ENCODE assay signal across 9 cellular contexts in genomic region chr15:75650908-75651809, GRCh38. TPM values are rescaled to one million over a fixed set of nuclear protein-coding genes. Genes with fewer than 3 reads are reported as not detected.
A peak's percentile ranks its signal among the peaks of the same experiment; 100 is the strongest.
DNase-seq lines count a peak whose midpoint lies in the region; ATAC-seq and TF ChIP-seq lines count a peak whose summit lies in the region.
"Had no signal": no experiment of that assay in that cellular context is flagged by ENCODE, and none has a peak within 500 bp of the region (broad histone marks: within the 10 kb centered on the region; RNA-seq: fewer than 3 reads in every experiment).

No MANE protein-coding gene starts in this region.

- no peaks in the 10 kb centered on the region for H3K9me3 Mint-ChIP-seq in activated T-cell treated with anti-CD3 and anti-CD28 coated beads, Interleukin-2, amount 50 U/mL, for 24 hours
- H3K9me3 Mint-ChIP-seq in type B pancreatic cell = no peaks in the 10 kb centered on the region

- dilution Hi-C loops in mammary epithelial cell (cut with HindIII; ENCODE audit: low sequenced_read_pairs) = no loop called here

- CTCF ChIA-PET in mammary epithelial cell (lab: Charles Lee; ENCODE audit: low non-redundant PET) = interaction anchor here (0.5 kb wide), 1 partner anchor 25 kb away, joined by 3 read pairs; the partner anchor contains the start of gene SNUPN

- H3K4me3 Mint-ChIP-seq in activated T-cell treated with anti-CD3 and anti-CD28 coated beads, Interleukin-2, amount 50 U/mL, for 24 hours = no peak overlapping the region
- H3K4me3 Mint-ChIP-seq in type B pancreatic cell = peak overlapping the region; percentile 95

- WGBS in mammary epithelial cell (ENCODE audit: low coverage, missing lambda C conversion rate) = 38% methylated on average over 9 of the region's 9 CpGs
- WGBS in right lobe of liver (ENCODE audit: insufficient coverage, low coverage, low lambda C conversion rate, missing lambda C conversion rate) = 33% methylated on average over 6 of the region's 9 CpGs

- peak overlapping the region; percentile 30 for H3K27ac Mint-ChIP-seq in activated T-cell treated with anti-CD3 and anti-CD28 coated beads, Interleukin-2, amount 50 U/mL, for 24 hours
- peak overlapping the region; percentile 91 for H3K27ac Mint-ChIP-seq in type B pancreatic cell

- no peak overlapping the region for H2AFZ ChIP-seq in mammary epithelial cell (ENCODE audit: low read depth, low read length)

- peak overlapping the region; percentile 95 for H3K4me2 ChIP-seq in mammary epithelial cell (ENCODE audit: insufficient read depth, low read depth, low read length)

- H3K36me3 ChIP-seq in mammary epithelial cell (ENCODE audit: insufficient read depth, low read length) (peaks cover 3% of the 10 kb centered on the region), right lobe of liver (no peaks in the 10 kb centered on the region), HAP-1 (replicated peaks) (peaks cover 23% of the 10 kb centered on the region)

- H3K9ac ChIP-seq in mammary epithelial cell (ENCODE audit: insufficient read depth, low read length) = peak overlapping the region; percentile 12

- in situ Hi-C loops in mammary epithelial cell (cut with MboI; ENCODE audit: low sequenced_read_pairs in 2 of 2) (no loop called here), HAP-1 (cut with MboI; ENCODE audit: low sequenced_read_pairs) (no loop called here)

- BruUV-seq in mammary epithelial cell (replicated peaks; lab: Mats Ljungman, UMichigan) = no TSS peak

- peaks cover 32% of the 10 kb centered on the region for H3K4me1 Mint-ChIP-seq in activated T-cell treated with anti-CD3 and anti-CD28 coated beads, Interleukin-2, amount 50 U/mL, for 24 hours (ENCODE audit: low read depth)
- peaks cover 68% of the 10 kb centered on the region for H3K4me1 Mint-ChIP-seq in type B pancreatic cell (ENCODE audit: unreplicated experiment)

- H3K36me3 Mint-ChIP-seq in activated T-cell treated with anti-CD3 and anti-CD28 coated beads, Interleukin-2, amount 50 U/mL, for 24 hours (ENCODE audit: low read depth) = no peaks in the 10 kb centered on the region
- peaks cover 24% of the 10 kb centered on the region for H3K36me3 Mint-ChIP-seq in type B pancreatic cell

- H3K27me3 Mint-ChIP-seq in activated T-cell treated with anti-CD3 and anti-CD28 coated beads, Interleukin-2, amount 50 U/mL, for 24 hours = no peaks in the 10 kb centered on the region
- H3K27me3 Mint-ChIP-seq in type B pancreatic cell = no peaks in the 10 kb centered on the region

- H3K79me2 ChIP-seq in mammary epithelial cell (ENCODE audit: insufficient read depth, low read length) = peaks cover 98% of the 10 kb centered on the region

- TF ChIP-seq CTCF in mammary epithelial cell (conservative IDR thresholded peaks at IDR 0.05 in 1 of 2, IDR thresholded peaks at IDR 0.05 in 1 of 2; ENCODE audit: extremely low read depth in 1 of 2, insufficient read depth in 1 of 2, low read depth in 1 of 2, low read length in 2 of 2) (no peak), right lobe of liver (IDR thresholded peaks at IDR 0.05) (no peak), type B pancreatic cell (conservative IDR thresholded peaks at IDR 0.05) (no peak)

- H3K4me3 ChIP-seq in mammary epithelial cell (replicated peaks in 1 of 3; ENCODE audit: insufficient read depth in 1 of 3, low read depth in 2 of 3, low read length in 3 of 3) (peak overlapping the region; percentile 25 to 71 (median 43)), right lobe of liver (peak overlapping the region; percentile 9 to 32 (median 17)), HAP-1 (no peak overlapping the region)

- peak overlapping the region; percentile 9 for H3K27ac ChIP-seq in mammary epithelial cell (ENCODE audit: insufficient read depth, low read depth, low read length)
- H3K27ac ChIP-seq in right lobe of liver = peak overlapping the region; percentile 16 to 57 (median 33)
- H3K27ac ChIP-seq: HL-60 had no signal

- H3K9me3 ChIP-seq in mammary epithelial cell (replicated peaks; ENCODE audit: insufficient read depth, low read length) = no peaks in the 10 kb centered on the region
- H3K9me3 ChIP-seq in right lobe of liver = no peaks in the 10 kb centered on the region
- H3K9me3 ChIP-seq in HAP-1 = no peaks in the 10 kb centered on the region

- peaks cover 73% of the 10 kb centered on the region for H3K4me1 ChIP-seq in mammary epithelial cell (ENCODE audit: insufficient read depth, low read length)
- H3K4me1 ChIP-seq in right lobe of liver = peaks cover 0 to 38% (median 18%) of the 10 kb centered on the region in 4 donors
- H3K4me1 ChIP-seq in HAP-1 = peaks cover 30% of the 10 kb centered on the region

- no peak for DNase-seq in activated T-cell treated with anti-CD3 and anti-CD28 coated beads, Interleukin-2, amount 50 U/mL, for 24 hours
- DNase-seq in activated T-cell treated with anti-CD3 and anti-CD28 coated beads for 4 hours (no peak), mammary epithelial cell (no peak), right lobe of liver (peak; percentile 73 to 90 (median 77)), type B pancreatic cell (ENCODE audit: extremely low spot score, unreplicated experiment) (no peak), HAP-1 (ENCODE audit: low spot score in 2 of 2) (no peak), GOT3 (lab: John Stamatoyannopoulos, UW) (no peak)
- DNase-seq in NK-92 treated with Interleukin-12 subunit alpha and Interleukin-12 subunit beta, amount 100 ng/mL, for 24 hours (lab: John Stamatoyannopoulos, UW) = no peak

- H3K27me3 ChIP-seq in mammary epithelial cell (ENCODE audit: insufficient read depth, low read length) (no peaks in the 10 kb centered on the region), right lobe of liver (no peaks in the 10 kb centered on the region), HAP-1 (ENCODE audit: low read depth) (no peaks in the 10 kb centered on the region)

- TF ChIP-seq POLR2A in right lobe of liver (IDR thresholded peaks at IDR 0.05) = no peak

- intact Hi-C loops in mammary epithelial cell (cut with micrococcal nuclease) (no loop called here), right lobe of liver (cut with DNase I) (no loop called here)

- ATAC-seq in right lobe of liver = peak; percentile 9 to 65 (median 36)

- H4K20me1 ChIP-seq in mammary epithelial cell (ENCODE audit: insufficient read depth, low read length) = no peaks in the 10 kb centered on the region

RNA-seq across cellular contexts. Expression of gene SNX33, which starts 3.4 kb away (rescaled TPM):
- total RNA-seq in mammary epithelial cell (10 to 100 TPM; 28.2 to 41.4 TPM), right lobe of liver (10 to 100 TPM; 12.0 to 17.2 (median 14.2) TPM), type B pancreatic cell (ENCODE audit: low replicate concordance) (24.9 and 34.3 TPM in 2 replicates)
- polyA plus RNA-seq in mammary epithelial cell = 24.0 TPM
- 50.4 TPM for polyA minus RNA-seq in mammary epithelial cell

RNA-seq across cellular contexts. Expression of gene IMP3, which starts 11.1 kb away (rescaled TPM):
- total RNA-seq in mammary epithelial cell = 10 to 100 TPM; 46.5 to 62.8 TPM
- 113 TPM for polyA plus RNA-seq in mammary epithelial cell
- 22.7 TPM for polyA minus RNA-seq in mammary epithelial cell
- 100 to 1,000 TPM in 2 of 6 experiments, 10 to 100 TPM in 4; 37.7 to 192 (median 44.4) TPM for total RNA-seq in right lobe of liver
- total RNA-seq in type B pancreatic cell (ENCODE audit: low replicate concordance) = 68.4 and 75.2 TPM in 2 replicates

RNA-seq across cellular contexts. Expression of gene SNUPN, which starts 25.6 kb away (rescaled TPM):
- total RNA-seq in mammary epithelial cell (10 to 100 TPM; 16.5 to 21.5 TPM), right lobe of liver (10 to 100 TPM; 11.1 to 19.4 (median 13.3) TPM), type B pancreatic cell (ENCODE audit: low replicate concordance) (17.0 and 23.2 TPM in 2 replicates)
- 20.3 TPM for polyA plus RNA-seq in mammary epithelial cell
- 19.6 TPM for polyA minus RNA-seq in mammary epithelial cell

Comparison
In these comparisons a context has a peak if more than half of its experiments do, and no peak if none do; other contexts are left out.
1. DNase-seq: peak in right lobe of liver (3 of 3); none in activated T-cell treated with anti-CD3 and anti-CD28 coated beads, Interleukin-2, amount 50 U/mL, for 24 hours (single experiment), activated T-cell treated with anti-CD3 and anti-CD28 coated beads for 4 hours (single experiment), mammary epithelial cell (single experiment), type B pancreatic cell (single experiment), HAP-1 (0 of 2), NK-92 treated with Interleukin-12 subunit alpha and Interleukin-12 subunit beta, amount 100 ng/mL, for 24 hours (single experiment) and GOT3 (single experiment).